In genomic region chr3:165451671-165452070, GRCh38 we compare ENCODE assay signal across 38 cellular contexts.
"Had no signal": no experiment of that assay in that cellular context is flagged by ENCODE, and none has a peak within 500 bp of the region (broad histone marks: within the 10 kb centered on the region; RNA-seq: fewer than 3 reads in every experiment).

No MANE protein-coding gene starts in this region.

- H3K27ac ChIP-seq: ascending aorta, body of pancreas, brain microvascular endothelial cell, cardiac muscle cell, VCaP had no signal

- H3K27me3 Mint-ChIP-seq: activated B cell treated with CpG ODN at 0.5 μM for 24 hours; activated CD4-positive, alpha-beta memory T cell treated with anti-CD3 and anti-CD28 coated beads for 36 hours; activated CD4-positive, alpha-beta T cell treated with anti-CD3 and anti-CD28 coated beads, Interleukin-2, amount 10 ng/mL, durations not matched to agents 24 days and 14 days; activated CD8-positive, alpha-beta T cell treated with anti-CD3 and anti-CD28 coated beads for 36 hours; activated naive CD4-positive, alpha-beta T cell treated with anti-CD3 and anti-CD28 coated beads, Interleukin-2, amount 10 ng/mL, durations not matched to agents 7 days and 5 days; activated naive CD4-positive, alpha-beta T cell treated with anti-CD3 and anti-CD28 coated beads, Interleukin-2, amount 50 U/mL, for 24 hours; activated naive CD8-positive, alpha-beta T cell; activated naive CD8-positive, alpha-beta T cell treated with anti-CD3 and anti-CD28 coated beads, Interleukin-2, amount 10 ng/mL, durations not matched to agents 7 days and 5 days; activated naive CD8-positive, alpha-beta T cell treated with anti-CD3 and anti-CD28 coated beads, Interleukin-2, amount 50 U/mL, for 24 hours; activated T-cell treated with anti-CD3 and anti-CD28 coated beads, Interleukin-2, amount 50 U/mL, for 24 hours; central memory CD8-positive, alpha-beta T cell had no signal

- H3K36me3 Mint-ChIP-seq: activated CD4-positive, alpha-beta memory T cell treated with anti-CD3 and anti-CD28 coated beads for 36 hours; activated naive CD4-positive, alpha-beta T cell treated with anti-CD3 and anti-CD28 coated beads, Interleukin-2, amount 10 ng/mL, durations not matched to agents 7 days and 5 days; activated naive CD4-positive, alpha-beta T cell treated with anti-CD3 and anti-CD28 coated beads, Interleukin-2, amount 50 U/mL, for 24 hours; activated naive CD8-positive, alpha-beta T cell; activated naive CD8-positive, alpha-beta T cell treated with anti-CD3 and anti-CD28 coated beads, Interleukin-2, amount 10 ng/mL, durations not matched to agents 7 days and 5 days had no signal

- H3K27ac Mint-ChIP-seq: activated B cell treated with CpG ODN at 0.5 μM for 24 hours; activated CD4-positive, alpha-beta memory T cell treated with anti-CD3 and anti-CD28 coated beads for 36 hours; activated CD4-positive, alpha-beta T cell treated with anti-CD3 and anti-CD28 coated beads, Interleukin-2, amount 10 ng/mL, durations not matched to agents 24 days and 14 days; activated CD8-positive, alpha-beta T cell treated with anti-CD3 and anti-CD28 coated beads for 36 hours; activated naive CD4-positive, alpha-beta T cell treated with anti-CD3 and anti-CD28 coated beads, Interleukin-2, amount 10 ng/mL, durations not matched to agents 7 days and 5 days; activated naive CD4-positive, alpha-beta T cell treated with anti-CD3 and anti-CD28 coated beads, Interleukin-2, amount 50 U/mL, for 24 hours; activated naive CD8-positive, alpha-beta T cell; activated naive CD8-positive, alpha-beta T cell treated with anti-CD3 and anti-CD28 coated beads, Interleukin-2, amount 10 ng/mL, durations not matched to agents 7 days and 5 days; activated naive CD8-positive, alpha-beta T cell treated with anti-CD3 and anti-CD28 coated beads, Interleukin-2, amount 50 U/mL, for 24 hours; activated T-cell treated with anti-CD3 and anti-CD28 coated beads, Interleukin-2, amount 50 U/mL, for 24 hours; activated T-helper 2 cell treated with anti-CD3 and anti-CD28 coated beads, Interferon-gamma antibody, Interleukin-2, Interleukin-4, amounts not matched to agents 10 μg/mL and 5 μg/mL and 100 μg/mL, durations not matched to agents 14 hours and 24 hours and 36 hours; T-helper 1 cell treated with Interleukin-12 subunit alpha and Interleukin-12 subunit beta and Interleukin-4 antibody, amounts not matched to agents 30 μg/mL and 1 μg/mL, for 36 hours; T-helper 2 cell treated with Interferon-gamma antibody and Interleukin-4, amounts not matched to agents 5 μg/mL and 100 μg/mL, for 36 hours had no signal

- H3K9me3 ChIP-seq: ascending aorta had no signal

- FAIRE-seq: bronchial epithelial cell, TTC549 had no signal

- H3K4me3 ChIP-seq: ascending aorta, body of pancreas, cardiac muscle cell had no signal

- ATAC-seq: activated CD8-positive, alpha-beta T cell treated with anti-CD3 and anti-CD28 coated beads for 36 hours; activated naive CD8-positive, alpha-beta T cell treated with anti-CD3 and anti-CD28 coated beads, Interleukin-2, amount 50 U/mL, for 24 hours; body of pancreas had no signal

- H3K4me1 ChIP-seq: ascending aorta, body of pancreas had no signal

- H3K27me3 ChIP-seq: ascending aorta, body of pancreas, brain microvascular endothelial cell, cardiac muscle cell had no signal

- H3K4me3 Mint-ChIP-seq: activated B cell treated with CpG ODN at 0.5 μM for 24 hours; activated CD4-positive, alpha-beta memory T cell treated with anti-CD3 and anti-CD28 coated beads for 36 hours; activated CD4-positive, alpha-beta T cell treated with anti-CD3 and anti-CD28 coated beads, Interleukin-2, amount 10 ng/mL, durations not matched to agents 24 days and 14 days; activated CD8-positive, alpha-beta T cell treated with anti-CD3 and anti-CD28 coated beads for 36 hours; activated naive CD4-positive, alpha-beta T cell treated with anti-CD3 and anti-CD28 coated beads, Interleukin-2, amount 10 ng/mL, durations not matched to agents 7 days and 5 days; activated naive CD4-positive, alpha-beta T cell treated with anti-CD3 and anti-CD28 coated beads, Interleukin-2, amount 50 U/mL, for 24 hours; activated naive CD8-positive, alpha-beta T cell; activated naive CD8-positive, alpha-beta T cell treated with anti-CD3 and anti-CD28 coated beads, Interleukin-2, amount 10 ng/mL, durations not matched to agents 7 days and 5 days; activated naive CD8-positive, alpha-beta T cell treated with anti-CD3 and anti-CD28 coated beads, Interleukin-2, amount 50 U/mL, for 24 hours; activated T-cell treated with anti-CD3 and anti-CD28 coated beads, Interleukin-2, amount 50 U/mL, for 24 hours; central memory CD8-positive, alpha-beta T cell; T-helper 1 cell treated with Interleukin-12 subunit alpha and Interleukin-12 subunit beta and Interleukin-4 antibody, amounts not matched to agents 30 μg/mL and 1 μg/mL, for 36 hours; T-helper 2 cell treated with Interferon-gamma antibody and Interleukin-4, amounts not matched to agents 5 μg/mL and 100 μg/mL, for 36 hours had no signal

- DNase-seq: activated B cell treated with CpG ODN at 0.5 μM for 24 hours; activated CD4-positive, alpha-beta memory T cell treated with anti-CD3 and anti-CD28 coated beads for 36 hours; activated CD4-positive, alpha-beta T cell treated with anti-CD3 and anti-CD28 coated beads for 4 hours; activated CD4-positive, alpha-beta T cell treated with anti-CD3 and anti-CD28 coated beads, Interleukin-2, amount 10 ng/mL, durations not matched to agents 24 days and 14 days; activated CD4-positive, alpha-beta T cell treated with anti-CD3 and anti-CD28 coated beads, Interleukin-2, amount 50 U/mL, for 1 hour; activated CD4-positive, alpha-beta T cell treated with anti-CD3 and anti-CD28 coated beads, Interleukin-2, amount 50 U/mL, for 4 hours; activated CD4-positive, CD25-positive, alpha-beta regulatory T cell treated with anti-CD3 and anti-CD28 coated beads, Interleukin-2, amount 50 U/mL, for 72 hours; activated CD8-positive, alpha-beta memory T cell treated with anti-CD3 and anti-CD28 coated beads, Interleukin-2, amount 50 U/mL, for 4 hours; activated CD8-positive, alpha-beta T cell treated with anti-CD3 and anti-CD28 coated beads for 36 hours; activated effector memory CD4-positive, alpha-beta T cell treated with Interleukin-2 at 50 U/mL for 16 hours; activated gamma-delta T cell; activated naive CD4-positive, alpha-beta T cell treated with anti-CD3 and anti-CD28 coated beads, Interleukin-2, amount 10 ng/mL, durations not matched to agents 7 days and 5 days; activated naive CD4-positive, alpha-beta T cell treated with Interleukin-2 at 50 U/mL for 16 hours; activated naive CD8-positive, alpha-beta T cell treated with anti-CD3 and anti-CD28 coated beads, Interleukin-2, amount 10 ng/mL, durations not matched to agents 7 days and 5 days; activated naive CD8-positive, alpha-beta T cell treated with anti-CD3 and anti-CD28 coated beads, Interleukin-2, amount 50 U/mL, for 24 hours; activated T-cell treated with anti-CD3 and anti-CD28 coated beads for 4 hours; activated T-cell treated with anti-CD3 and anti-CD28 coated beads, Interleukin-2, amount 50 U/mL, for 24 hours; activated T-cell treated with anti-CD3 and anti-CD28 coated beads, Interleukin-2, amount 50 U/mL, for 48 hours; amygdala; anterior cingulate cortex; body of pancreas; brain microvascular endothelial cell; caudate nucleus; cerebellar nuclear complex; T-helper 1 cell; T-helper 2 cell; T-helper 9 cell had no signal

- H3K36me3 ChIP-seq: ascending aorta, brain microvascular endothelial cell, cardiac muscle cell had no signal

- H3K4me1 Mint-ChIP-seq: activated B cell treated with CpG ODN at 0.5 μM for 24 hours; activated CD4-positive, alpha-beta T cell treated with anti-CD3 and anti-CD28 coated beads, Interleukin-2, amount 10 ng/mL, durations not matched to agents 24 days and 14 days; activated naive CD4-positive, alpha-beta T cell treated with anti-CD3 and anti-CD28 coated beads, Interleukin-2, amount 10 ng/mL, durations not matched to agents 7 days and 5 days; activated naive CD4-positive, alpha-beta T cell treated with anti-CD3 and anti-CD28 coated beads, Interleukin-2, amount 50 U/mL, for 24 hours; activated naive CD8-positive, alpha-beta T cell treated with anti-CD3 and anti-CD28 coated beads, Interleukin-2, amount 10 ng/mL, durations not matched to agents 7 days and 5 days; activated naive CD8-positive, alpha-beta T cell treated with anti-CD3 and anti-CD28 coated beads, Interleukin-2, amount 50 U/mL, for 24 hours; central memory CD8-positive, alpha-beta T cell had no signal
